ENCODE assay signal across 1 cellular context in genomic region chr14:92039720-92040430, GRCh38.
TF ChIP-seq lines count a peak whose summit lies in the region.

Gene TRIP11 (minus strand): TSS chr14:92040059. CDS start chr14:92039685, 374 bp downstream.

TF ChIP-seq in HepG2, 621 proteins besides CTCF, POLR2A, EP300 and RAD21 (continued from another document and continues in another):
- peak; percentile 93; the same call in 1 of the 2 replicates for TF ChIP-seq THAP9 (CRISPR knock-in tag; IDR thresholded peaks at IDR 0.05; ENCODE audit: borderline replicate concordance)
- peak; percentile 68 for TF ChIP-seq ZNF598 (CRISPR knock-in tag; IDR thresholded peaks at IDR 0.05; ENCODE audit: borderline replicate concordance)
- TF ChIP-seq NR2C2 (CRISPR knock-in tag; IDR thresholded peaks at IDR 0.05; ENCODE audit: borderline replicate concordance), result peak; percentile 70; the same call in 1 of the 2 replicates
- no peak; the same call in 1 of the 2 replicates for TF ChIP-seq ZFP1 (CRISPR knock-in tag; IDR thresholded peaks at IDR 0.05)
- peak; percentile 85; the same call in 1 of the 2 replicates for TF ChIP-seq RFXAP (CRISPR knock-in tag; IDR thresholded peaks at IDR 0.05; ENCODE audit: borderline replicate concordance)
- peak; percentile 53 for TF ChIP-seq FOSL2 (CRISPR knock-in tag; IDR thresholded peaks at IDR 0.05)
- TF ChIP-seq ZNF691 (CRISPR knock-in tag; IDR thresholded peaks at IDR 0.05; ENCODE audit: borderline replicate concordance, low read depth), result 0 out of 2 replicates have a peak, but pooled peaks have one; percentile 45
- no peak for TF ChIP-seq PRDM4 (CRISPR knock-in tag; IDR thresholded peaks at IDR 0.05; ENCODE audit: borderline replicate concordance)
- peak; percentile 79 for TF ChIP-seq KLF6 (CRISPR knock-in tag; IDR thresholded peaks at IDR 0.05)
- 0 out of 2 replicates have a peak, but pooled peaks have one; percentile 30 for TF ChIP-seq ZNF839 (CRISPR knock-in tag; IDR thresholded peaks at IDR 0.05; ENCODE audit: borderline replicate concordance)
- TF ChIP-seq GABPB1 (CRISPR knock-in tag; IDR thresholded peaks at IDR 0.05), result peak; percentile 97
- TF ChIP-seq ZBTB25 (CRISPR knock-in tag; IDR thresholded peaks at IDR 0.05), result peak; percentile 78; the same call in 1 of the 2 replicates
- TF ChIP-seq ZNF761 (CRISPR knock-in tag; conservative IDR thresholded peaks at IDR 0.05), result 0 out of 2 replicates have a peak, but pooled peaks have one; percentile 23
- TF ChIP-seq DNMT1 (CRISPR knock-in tag; IDR thresholded peaks at IDR 0.05), result 0 out of 2 replicates have a peak, but pooled peaks have one; percentile 33
- no peak for TF ChIP-seq ZNF562 (CRISPR knock-in tag; IDR thresholded peaks at IDR 0.05; ENCODE audit: borderline replicate concordance)
- TF ChIP-seq ZNF841 (CRISPR knock-in tag; IDR thresholded peaks at IDR 0.05; ENCODE audit: borderline replicate concordance), result no peak
- peak; percentile 81 for TF ChIP-seq NFRKB (IDR thresholded peaks at IDR 0.05)
- TF ChIP-seq SIN3B (IDR thresholded peaks at IDR 0.05; ENCODE audit: low read length), result peak; percentile 82
- TF ChIP-seq TSC22D2 (CRISPR knock-in tag; IDR thresholded peaks at IDR 0.05; ENCODE audit: borderline replicate concordance), result peak; percentile 38; the same call in 1 of the 2 replicates
- TF ChIP-seq FIP1L1 (IDR thresholded peaks at IDR 0.05; ENCODE audit: borderline replicate concordance, insufficient read depth, low read depth, low read length), result no peak
- TF ChIP-seq CHD2 (IDR thresholded peaks at IDR 0.05; ENCODE audit: low read depth, low read length), result 0 out of 2 replicates have a peak, but pooled peaks have one; percentile 15
- peak; percentile 61; the same call in 1 of the 2 replicates for TF ChIP-seq ZSCAN5A (CRISPR knock-in tag; IDR thresholded peaks at IDR 0.05; ENCODE audit: borderline replicate concordance)
- TF ChIP-seq DMTF1 (CRISPR knock-in tag; IDR thresholded peaks at IDR 0.05), result 0 out of 2 replicates have a peak, but pooled peaks have one; percentile 81
- TF ChIP-seq MTA3 (CRISPR knock-in tag; IDR thresholded peaks at IDR 0.05), result no peak
- peak; percentile 63 for TF ChIP-seq ZNF263 (CRISPR knock-in tag; IDR thresholded peaks at IDR 0.05)
- TF ChIP-seq ZKSCAN1 (IDR thresholded peaks at IDR 0.05; ENCODE audit: low read length), result no peak
- TF ChIP-seq RFX1 (IDR thresholded peaks at IDR 0.05), result no peak
- no peak for TF ChIP-seq HNF1A (IDR thresholded peaks at IDR 0.05; ENCODE audit: low read depth)
- TF ChIP-seq HNF1A (CRISPR knock-in tag; IDR thresholded peaks at IDR 0.05; ENCODE audit: borderline replicate concordance), result peak; percentile 80; the same call in 1 of the 2 replicates
- TF ChIP-seq CBFB (CRISPR knock-in tag; IDR thresholded peaks at IDR 0.05), result peak; percentile 96
- TF ChIP-seq BCL3 (CRISPR knock-in tag; IDR thresholded peaks at IDR 0.05), result peak; percentile 73; the same call in 1 of the 2 replicates
- TF ChIP-seq TEF (CRISPR knock-in tag; IDR thresholded peaks at IDR 0.05), result 0 out of 2 replicates have a peak, but pooled peaks have one; percentile 30
- TF ChIP-seq RELA (CRISPR knock-in tag; IDR thresholded peaks at IDR 0.05), result 0 out of 2 replicates have a peak, but pooled peaks have one; percentile 63
- no peak for TF ChIP-seq GLI4 (CRISPR knock-in tag; IDR thresholded peaks at IDR 0.05; ENCODE audit: borderline replicate concordance)
- TF ChIP-seq RCOR2 (CRISPR knock-in tag; IDR thresholded peaks at IDR 0.05), result no peak
- TF ChIP-seq PAWR (CRISPR knock-in tag; IDR thresholded peaks at IDR 0.05; ENCODE audit: borderline replicate concordance), result peak; percentile 34; the same call in 1 of the 2 replicates
- peak; percentile 85 for TF ChIP-seq XRCC5 (optimal IDR thresholded peaks at IDR 0.05; ENCODE audit: low read length)
- TF ChIP-seq MAFG (CRISPR knock-in tag; IDR thresholded peaks at IDR 0.05), result 0 out of 2 replicates have a peak, but pooled peaks have one; percentile 45
- TF ChIP-seq ZNF33A (CRISPR knock-in tag; IDR thresholded peaks at IDR 0.05; ENCODE audit: borderline replicate concordance), result no peak
- peak; percentile 72; the same call in 1 of the 2 replicates for TF ChIP-seq ZFP82 (CRISPR knock-in tag; IDR thresholded peaks at IDR 0.05; ENCODE audit: borderline replicate concordance)
- peak; percentile 96 for TF ChIP-seq KMT2A (CRISPR knock-in tag; IDR thresholded peaks at IDR 0.05)
